ENCODE assay signal across 11 cellular contexts in the genomic region with DNA sequence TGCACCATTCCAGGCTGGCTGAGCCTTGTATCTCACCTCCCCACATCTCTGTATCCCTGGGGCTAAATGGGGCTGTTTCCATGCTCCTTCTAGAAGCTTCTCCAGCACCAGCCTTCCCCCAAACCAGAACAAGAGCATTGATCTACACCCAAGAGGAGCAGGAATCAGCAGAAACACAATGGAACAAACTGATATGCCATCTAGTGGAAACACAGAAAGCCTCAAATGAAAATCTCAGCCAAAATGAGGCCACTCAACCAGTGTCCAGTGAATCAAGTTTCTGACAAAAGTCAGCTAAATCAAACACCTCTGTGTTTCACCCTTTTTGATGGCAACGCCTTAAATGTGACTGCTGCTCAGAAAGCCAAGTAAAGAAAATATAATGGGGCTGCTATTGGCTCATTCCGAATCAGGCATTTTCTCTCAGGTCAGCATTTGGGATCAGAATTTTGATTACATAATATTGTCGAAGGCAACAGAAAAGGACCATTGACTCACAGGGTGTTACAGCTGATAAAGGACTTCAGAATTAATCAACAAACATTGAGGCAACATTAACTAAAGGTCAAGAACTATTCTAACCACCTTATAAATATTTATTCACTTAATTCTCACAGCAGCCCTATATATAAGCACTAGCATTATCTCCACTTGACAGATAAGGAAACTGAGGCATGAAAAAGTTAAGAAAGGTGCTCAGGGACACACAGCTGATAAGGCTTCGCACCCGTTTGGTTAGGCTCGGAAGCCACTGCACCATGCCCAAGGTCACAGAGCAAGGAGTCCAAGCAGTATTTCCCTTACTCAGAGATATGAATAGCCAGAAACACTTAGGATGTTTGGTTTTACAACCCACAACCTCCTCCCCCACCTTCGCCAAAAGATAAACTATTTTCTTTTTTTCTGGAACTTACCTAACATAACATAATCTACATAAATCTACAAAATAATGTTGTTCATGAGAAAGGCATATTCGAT.
DNase-seq lines count a peak whose midpoint lies in the region; ATAC-seq, FAIRE-seq and TF ChIP-seq lines count a peak whose summit lies in the region.
"Had no signal": no experiment of that assay in that cellular context is flagged by ENCODE, and none has a peak within 500 bp of the region (broad histone marks: within the 10 kb centered on the region; RNA-seq: fewer than 3 reads in every experiment).

No MANE protein-coding gene starts in this region.

- no peak overlapping the region for H3T11ph ChIP-seq in H9 (ENCODE audit: low read length)

- H4K91ac ChIP-seq in H9 (ENCODE audit: insufficient read length, low read depth, low read length), result no peak overlapping the region

- H3K23me2 ChIP-seq in H9 (ENCODE audit: insufficient read length, low read depth, low read length, poor library complexity, severe bottlenecking), result no peaks in the 10 kb centered on the region

- H3K4ac ChIP-seq in H9 (ENCODE audit: low read depth, low read length), result no peak overlapping the region

- H3K4me3 Mint-ChIP-seq in H9, result no peak overlapping the region
- H3K4me3 Mint-ChIP-seq in activated CD8-positive, alpha-beta T cell treated with anti-CD3 and anti-CD28 coated beads, Interleukin-2, amount 10 ng/mL, durations not matched to agents 7 days and 5 days, result no peak overlapping the region
- H3K4me3 Mint-ChIP-seq: T-cell had no signal

- no peak overlapping the region for H2BK15ac ChIP-seq in H9 (ENCODE audit: low read depth, low read length)

- H3K9me3 Mint-ChIP-seq in H9, result peaks cover 3% of the 10 kb centered on the region in 2 experiments; a peak in 3 of 5 replicates
- H3K9me3 Mint-ChIP-seq in activated CD8-positive, alpha-beta T cell treated with anti-CD3 and anti-CD28 coated beads, Interleukin-2, amount 10 ng/mL, durations not matched to agents 7 days and 5 days (ENCODE audit: insufficient read depth), result no peaks in the 10 kb centered on the region
- H3K9me3 Mint-ChIP-seq: T-cell had no signal

- H2BK20ac ChIP-seq in H9 (ENCODE audit: low read depth, low read length, poor library complexity, severe bottlenecking), result no peak overlapping the region

- H3K27ac ChIP-seq in H9 (ENCODE audit: insufficient read length, low read depth, low read length) (peak overlapping the region; percentile 69), SJSA1 (peak overlapping the region; percentile 67), pancreas (peak overlapping the region in 2 of 4 donors; percentile 28 to 31)
- H3K27ac ChIP-seq: prostate gland had no signal

- no peak for DNase-seq in H9
- DNase-seq in SJSA1 (ENCODE audit: low read depth in 1 of 2, low spot score in 2 of 2), result peak in 1 of 2 experiments; percentile 14
- DNase-seq in fibroblast of pulmonary artery (ENCODE audit: low read depth), result peak; percentile 6
- no peak for DNase-seq in pancreas
- DNase-seq in stimulated activated CD4-positive, alpha-beta T cell treated with anti-CD3 and anti-CD28 coated beads, Interleukin-1b, Interleukin-23, amount 100 ng/mL, for 48 hours, result no peak
- no peak for DNase-seq in cerebellar nuclear complex (lab: John Stamatoyannopoulos, UW)
- DNase-seq in activated CD8-positive, alpha-beta T cell treated with anti-CD3 and anti-CD28 coated beads, Interleukin-2, amount 10 ng/mL, durations not matched to agents 7 days and 5 days, result no peak
- DNase-seq: GF-D8 had no signal

- WGBS in H9 (ENCODE audit: extremely low coverage, insufficient read length, low lambda C conversion rate), result no CpG with 5 or more reads among the region's 8 CpGs
- 22% methylated on average over 8 of the region's 8 CpGs for WGBS in pancreas, 2 donors

- ATAC-seq in pancreas (peak; percentile 56 to 69 (median 64)), HG03108 (IDR thresholded peaks at IDR 0.05; ENCODE audit: unreplicated experiment) (no peak)
- ATAC-seq in activated CD8-positive, alpha-beta T cell treated with anti-CD3 and anti-CD28 coated beads, Interleukin-2, amount 10 ng/mL, durations not matched to agents 7 days and 5 days, result no peak
- ATAC-seq: T-cell had no signal

- H4K8ac ChIP-seq in H9 (replicated peaks; ENCODE audit: insufficient read length, low read depth, low read length), result no peak overlapping the region

- H3K18ac ChIP-seq in H9 (ENCODE audit: insufficient read length, low read depth, low read length), result no peak overlapping the region

- no peak overlapping the region for H3K9ac ChIP-seq in H9 (ENCODE audit: extremely low read depth, insufficient read length, low read length)

- H2AFZ ChIP-seq in H9 (ENCODE audit: low read length), result no peak overlapping the region

- no peak overlapping the region for H2BK12ac ChIP-seq in H9 (ENCODE audit: insufficient read length, low read depth, low read length)

- H2BK120ac ChIP-seq in H9 (ENCODE audit: low read depth, low read length, poor library complexity, severe bottlenecking), result no peak overlapping the region

- H3K4me2 ChIP-seq in H9 (ENCODE audit: insufficient read depth, insufficient read length, low read length), result no peak overlapping the region

- no peaks in the 10 kb centered on the region for H3K27me3 Mint-ChIP-seq in H9 (ENCODE audit: low read depth)
- H3K27me3 Mint-ChIP-seq in activated CD8-positive, alpha-beta T cell treated with anti-CD3 and anti-CD28 coated beads, Interleukin-2, amount 10 ng/mL, durations not matched to agents 7 days and 5 days (ENCODE audit: low read depth), result no peaks in the 10 kb centered on the region

- CTCF ChIA-PET in activated CD8-positive, alpha-beta T cell treated with anti-CD3 and anti-CD28 coated beads, Interleukin-2, amount 10 ng/mL, durations not matched to agents 7 days and 5 days (lab: Charles Lee), result interaction anchor here (1.8 to 4.3 kb wide), 2 partner anchors 12 to 181 kb away, joined by 9 to 15 read pairs; no protein-coding TSS in a partner anchor

- H3K27ac Mint-ChIP-seq in H9, result peak overlapping the region; percentile 46 to 84 (median 76); a peak in 5 of 7 replicates
- H3K27ac Mint-ChIP-seq in activated CD8-positive, alpha-beta T cell treated with anti-CD3 and anti-CD28 coated beads, Interleukin-2, amount 10 ng/mL, durations not matched to agents 7 days and 5 days, result no peak overlapping the region
- H3K27ac Mint-ChIP-seq: T-cell had no signal

- intact Hi-C loops in pancreas (cut with DNase I), result no loop called here

- no peaks in the 10 kb centered on the region for H3K27me3 ChIP-seq in H9 (ENCODE audit: insufficient read depth, low read length)
- no peaks in the 10 kb centered on the region for H3K27me3 ChIP-seq in SJSA1 (replicated peaks)
- H3K27me3 ChIP-seq in pancreas, result no peaks in the 10 kb centered on the region

- no peak for FAIRE-seq in pancreas (lab: Jason Lieb, UNC)

- POLR2A ChIA-PET in activated CD8-positive, alpha-beta T cell treated with anti-CD3 and anti-CD28 coated beads, Interleukin-2, amount 10 ng/mL, durations not matched to agents 7 days and 5 days (lab: Charles Lee), result no interaction called here

- H2BK5ac ChIP-seq in H9 (ENCODE audit: insufficient read length, low read length), result no peak overlapping the region

- H3K56ac ChIP-seq in H9 (ENCODE audit: insufficient read length, low read depth, low read length), result no peak overlapping the region

- H4K20me1 ChIP-seq in H9 (ENCODE audit: control insufficient read depth, insufficient read depth, insufficient read length), result no peaks in the 10 kb centered on the region

- H2AK5ac ChIP-seq in H9 (ENCODE audit: insufficient read length, low read length), result no peak overlapping the region

- H3K36me3 Mint-ChIP-seq in H9 (ENCODE audit: insufficient read depth in 1 of 3, low read depth in 3 of 3), result peaks cover 0 to 5% (median 1%) of the 10 kb centered on the region in 3 experiments; a peak in 3 of 7 replicates
- H3K36me3 Mint-ChIP-seq in activated CD8-positive, alpha-beta T cell treated with anti-CD3 and anti-CD28 coated beads, Interleukin-2, amount 10 ng/mL, durations not matched to agents 7 days and 5 days (ENCODE audit: low read depth), result no peaks in the 10 kb centered on the region
- H3K36me3 Mint-ChIP-seq: T-cell had no signal

- no peaks in the 10 kb centered on the region for H3K36me3 ChIP-seq in SJSA1
- no peaks in the 10 kb centered on the region for H3K36me3 ChIP-seq in pancreas
- H3K36me3 ChIP-seq: prostate gland had no signal

- H3K4me3 ChIP-seq in SJSA1, result no peak overlapping the region
- H3K4me3 ChIP-seq in fibroblast of pulmonary artery (replicated peaks; ENCODE audit: low read depth, low read length), result no peak overlapping the region
- H3K4me3 ChIP-seq in pancreas, result no peak overlapping the region
- H3K4me3 ChIP-seq: prostate gland had no signal

- TF ChIP-seq CTCF in H9 (conservative IDR thresholded peaks at IDR 0.05), result no peak
- TF ChIP-seq CTCF in fibroblast of pulmonary artery (IDR thresholded peaks at IDR 0.05; ENCODE audit: low read length, missing control alignments), result peak; percentile 29
- TF ChIP-seq CTCF in pancreas (IDR thresholded peaks at IDR 0.05), result no peak

- H3K23ac ChIP-seq in H9 (ENCODE audit: insufficient read length, low read depth, low read length), result no peak overlapping the region

- no peak overlapping the region for H4K5ac ChIP-seq in H9 (ENCODE audit: insufficient read length, low read depth, low read length)

- H3K9me3 ChIP-seq in H9 (ENCODE audit: control insufficient read depth, low read depth, low read length) (no peaks in the 10 kb centered on the region), SJSA1 (replicated peaks) (no peaks in the 10 kb centered on the region), pancreas (no peaks in the 10 kb centered on the region)
- H3K9me3 ChIP-seq: prostate gland had no signal

- H3K4me1 Mint-ChIP-seq in H9, result peaks cover 30 to 38% of the 10 kb centered on the region in 2 experiments
- no peaks in the 10 kb centered on the region for H3K4me1 Mint-ChIP-seq in activated CD8-positive, alpha-beta T cell treated with anti-CD3 and anti-CD28 coated beads, Interleukin-2, amount 10 ng/mL, durations not matched to agents 7 days and 5 days (ENCODE audit: low read depth)
- H3K4me1 Mint-ChIP-seq: T-cell had no signal

- H3K4me1 ChIP-seq in H9 (ENCODE audit: insufficient read depth, low read length) (peaks cover 5% of the 10 kb centered on the region), SJSA1 (replicated peaks) (peaks cover 29% of the 10 kb centered on the region), pancreas (peaks cover 9 to 11% (median 10%) of the 10 kb centered on the region in 3 donors)
- H3K4me1 ChIP-seq: prostate gland had no signal

- no peaks in the 10 kb centered on the region for H3K79me2 ChIP-seq in H9 (ENCODE audit: insufficient read depth, low read length)

- no peaks in the 10 kb centered on the region for H3K79me1 ChIP-seq in H9 (ENCODE audit: insufficient read depth, low read depth, low read length, poor library complexity, severe bottlenecking)

- no peak overlapping the region for H3K14ac ChIP-seq in H9 (ENCODE audit: insufficient read depth, low read length)

Comparison
In these comparisons a context has a peak if more than half of its experiments do, and no peak if none do; other contexts are left out.
1. ATAC-seq: peak in pancreas (4 of 4); none in HG03108 (single experiment) and activated CD8-positive, alpha-beta T cell treated with anti-CD3 and anti-CD28 coated beads, Interleukin-2, amount 10 ng/mL, durations not matched to agents 7 days and 5 days (single experiment).